Comparison of ENCODE assay signal across 8 cellular contexts in the genomic region with DNA sequence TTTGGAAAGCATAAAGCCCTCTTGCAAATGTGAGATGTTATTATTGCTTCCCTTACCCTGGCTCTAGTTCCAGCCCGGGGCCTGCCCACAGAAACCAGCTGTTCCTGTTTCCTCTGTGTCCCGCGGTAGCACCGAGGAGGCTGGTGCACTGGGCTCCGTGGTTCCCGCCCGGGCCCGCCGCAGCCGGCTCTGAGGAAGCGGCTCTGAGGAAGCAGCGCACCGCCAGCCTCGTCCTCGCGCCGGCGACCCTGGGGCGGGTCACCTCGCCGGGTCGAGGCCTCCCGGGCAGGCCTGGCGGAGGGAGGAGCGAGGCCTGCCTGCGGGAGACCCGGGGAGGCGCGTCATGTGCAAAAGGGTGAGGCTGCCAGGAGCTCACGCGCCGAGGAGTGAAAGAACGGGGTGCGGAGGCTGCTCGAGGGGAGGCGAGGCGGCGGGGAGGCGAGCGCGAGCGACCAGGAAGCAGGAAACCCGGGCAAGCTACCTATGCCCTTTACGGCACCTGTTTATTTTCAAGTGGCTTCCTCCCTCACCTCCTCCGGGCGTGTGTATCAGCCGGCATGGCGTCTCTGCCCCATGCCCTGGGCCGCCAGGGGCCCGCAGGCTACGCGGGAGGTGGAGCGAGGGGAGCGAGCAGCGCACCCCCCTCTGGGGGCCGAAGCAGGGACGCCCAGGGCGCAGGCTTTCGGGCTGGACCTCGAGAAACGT.
DNase-seq lines count a peak whose midpoint lies in the region; ATAC-seq and TF ChIP-seq lines count a peak whose summit lies in the region.

No MANE protein-coding gene starts in this region.

- H3K4me3 Mint-ChIP-seq in chondrocyte (ENCODE audit: unreplicated experiment) = peak overlapping the region; percentile 69

- H3K27me3 Mint-ChIP-seq in chondrocyte (ENCODE audit: low read depth) = no peaks in the 10 kb centered on the region

- peaks cover 8% of the 10 kb centered on the region for H3K4me1 Mint-ChIP-seq in chondrocyte (ENCODE audit: low read depth)

- H3K27ac Mint-ChIP-seq in chondrocyte (ENCODE audit: unreplicated experiment) = no peak overlapping the region

- TF ChIP-seq CTCF in chondrocyte (IDR thresholded peaks at IDR 0.05) = peak; percentile 52

- peaks cover 2% of the 10 kb centered on the region for H3K9me3 Mint-ChIP-seq in chondrocyte (ENCODE audit: low read depth)

- no peak for TF ChIP-seq EP300 in Ishikawa (IDR thresholded peaks at IDR 0.05; ENCODE audit: borderline replicate concordance)

- peaks cover 3% of the 10 kb centered on the region for H3K36me3 Mint-ChIP-seq in chondrocyte (ENCODE audit: low read depth)

- ATAC-seq in GM21390 (IDR thresholded peaks at IDR 0.05; ENCODE audit: unreplicated experiment) (peak; percentile 84), left colon (peak; percentile 92)

- no peak for TF ChIP-seq RAD21 in Ishikawa (IDR thresholded peaks at IDR 0.05; ENCODE audit: low read depth)

- intact Hi-C loops in left colon (cut with DNase I, micrococcal nuclease) = no loop called here

- peak; percentile 54 for DNase-seq in Daoy (ENCODE audit: low read depth)
- peak; percentile 63 for DNase-seq in activated CD4-positive, CD25-positive, alpha-beta regulatory T cell treated with anti-CD3 and anti-CD28 coated beads, Interleukin-2, amount 50 U/mL, for 72 hours
- DNase-seq in chondrocyte (ENCODE audit: low spot score) = no peak
- peak; percentile 65 to 75 for DNase-seq in left colon
- DNase-seq in stimulated activated CD4-positive, alpha-beta T cell treated with anti-CD3 and anti-CD28 coated beads, Interleukin-2, amount 100 ng/mL, for 24 hours = peak; percentile 49 to 56
- no peak for DNase-seq in GOT3 (lab: John Stamatoyannopoulos, UW)

TF ChIP-seq in Ishikawa, 13 proteins besides CTCF, POLR2A, EP300 and RAD21:
- TF ChIP-seq NFIC (IDR thresholded peaks at IDR 0.05) = 0 out of 2 replicates have a peak, but pooled peaks have one; percentile 28
- no peak for TF ChIP-seq EGR1 (IDR thresholded peaks at IDR 0.05)
- TF ChIP-seq, protein P1, sequence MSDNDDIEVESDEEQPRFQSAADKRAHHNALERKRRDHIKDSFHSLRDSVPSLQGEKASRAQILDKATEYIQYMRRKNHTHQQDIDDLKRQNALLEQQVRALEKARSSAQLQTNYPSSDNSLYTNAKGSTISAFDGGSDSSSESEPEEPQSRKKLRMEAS (IDR thresholded peaks at IDR 0.05) = peak; percentile 51; the same call in 1 of the 2 replicates
- TF ChIP-seq CREB1 (IDR thresholded peaks at IDR 0.05; ENCODE audit: low read depth) = no peak

Comparison
In these comparisons a context has a peak if more than half of its experiments do, and no peak if none do; other contexts are left out.
1. DNase-seq: peak in Daoy (single experiment), activated CD4-positive, CD25-positive, alpha-beta regulatory T cell treated with anti-CD3 and anti-CD28 coated beads, Interleukin-2, amount 50 U/mL, for 72 hours (single experiment), left colon (2 of 2) and stimulated activated CD4-positive, alpha-beta T cell treated with anti-CD3 and anti-CD28 coated beads, Interleukin-2, amount 100 ng/mL, for 24 hours (2 of 2); none in chondrocyte (single experiment) and GOT3 (single experiment).